Comparison of ENCODE assay signal across 1 cellular context in the genomic region with DNA sequence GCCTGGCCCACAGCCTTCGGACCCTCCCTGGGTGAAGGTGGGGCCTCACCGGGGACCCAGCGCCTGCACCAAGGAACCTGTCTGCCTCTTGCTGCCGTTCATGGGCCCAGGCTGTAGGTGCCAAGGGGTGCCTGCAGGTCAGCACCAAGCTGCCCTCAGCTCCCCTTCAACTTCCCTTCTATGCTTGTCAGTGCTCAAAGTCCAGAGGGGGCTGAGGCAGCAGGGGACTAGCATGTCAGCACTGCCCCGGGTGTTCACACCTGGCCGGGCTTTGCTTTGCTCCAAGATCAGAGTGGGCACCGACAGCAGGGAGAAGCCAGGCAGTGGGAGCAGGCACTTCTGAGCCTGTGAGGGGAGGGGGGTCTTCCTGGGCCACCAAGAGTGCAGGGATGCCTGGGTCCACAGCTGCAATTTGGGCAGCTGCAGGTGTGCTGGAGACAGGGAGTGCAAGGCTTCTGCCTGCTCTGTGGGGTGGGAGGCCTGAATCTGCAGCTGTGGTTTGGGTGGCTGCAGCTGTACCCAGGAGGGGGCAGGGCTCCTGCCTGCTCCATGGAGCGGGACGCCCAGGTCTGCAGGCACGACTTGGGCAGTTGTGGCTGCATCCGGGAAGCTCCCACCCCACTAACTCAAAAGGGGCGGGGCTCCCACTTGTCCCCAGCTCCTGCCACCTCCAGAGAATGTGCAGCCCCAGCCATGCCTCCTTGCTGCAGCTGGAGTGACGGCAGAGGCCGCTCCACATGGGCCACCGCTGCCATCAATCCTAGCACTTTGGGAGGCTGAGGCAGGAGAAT.
TF ChIP-seq lines count a peak whose summit lies in the region.

No MANE protein-coding gene starts in this region.

TF ChIP-seq in GM12878, 131 proteins besides CTCF, POLR2A, EP300 and RAD21 (continues in another document):
- 0 out of 2 replicates have a peak, but pooled peaks have one; percentile 43 for TF ChIP-seq ZNF217 (IDR thresholded peaks at IDR 0.05)
- TF ChIP-seq EGR1 (IDR thresholded peaks at IDR 0.05; ENCODE audit: borderline replicate concordance in 1 of 2, low read depth in 2 of 2, low read length in 2 of 2): no peak
- TF ChIP-seq ZNF384 (IDR thresholded peaks at IDR 0.05; ENCODE audit: borderline replicate concordance, low read depth, low read length): no peak
- peak; percentile 38; the same call in 1 of the 2 replicates for TF ChIP-seq CREB1 (IDR thresholded peaks at IDR 0.05; ENCODE audit: low read depth)
- TF ChIP-seq SREBF1 (IDR thresholded peaks at IDR 0.05; ENCODE audit: low read length): no peak
- TF ChIP-seq, protein P1, sequence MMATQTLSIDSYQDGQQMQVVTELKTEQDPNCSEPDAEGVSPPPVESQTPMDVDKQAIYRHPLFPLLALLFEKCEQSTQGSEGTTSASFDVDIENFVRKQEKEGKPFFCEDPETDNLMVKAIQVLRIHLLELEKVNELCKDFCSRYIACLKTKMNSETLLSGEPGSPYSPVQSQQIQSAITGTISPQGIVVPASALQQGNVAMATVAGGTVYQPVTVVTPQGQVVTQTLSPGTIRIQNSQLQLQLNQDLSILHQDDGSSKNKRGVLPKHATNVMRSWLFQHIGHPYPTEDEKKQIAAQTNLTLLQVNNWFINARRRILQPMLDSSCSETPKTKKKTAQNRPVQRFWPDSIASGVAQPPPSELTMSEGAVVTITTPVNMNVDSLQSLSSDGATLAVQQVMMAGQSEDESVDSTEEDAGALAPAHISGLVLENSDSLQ (IDR thresholded peaks at IDR 0.05): no peak
- TF ChIP-seq, protein P2, sequence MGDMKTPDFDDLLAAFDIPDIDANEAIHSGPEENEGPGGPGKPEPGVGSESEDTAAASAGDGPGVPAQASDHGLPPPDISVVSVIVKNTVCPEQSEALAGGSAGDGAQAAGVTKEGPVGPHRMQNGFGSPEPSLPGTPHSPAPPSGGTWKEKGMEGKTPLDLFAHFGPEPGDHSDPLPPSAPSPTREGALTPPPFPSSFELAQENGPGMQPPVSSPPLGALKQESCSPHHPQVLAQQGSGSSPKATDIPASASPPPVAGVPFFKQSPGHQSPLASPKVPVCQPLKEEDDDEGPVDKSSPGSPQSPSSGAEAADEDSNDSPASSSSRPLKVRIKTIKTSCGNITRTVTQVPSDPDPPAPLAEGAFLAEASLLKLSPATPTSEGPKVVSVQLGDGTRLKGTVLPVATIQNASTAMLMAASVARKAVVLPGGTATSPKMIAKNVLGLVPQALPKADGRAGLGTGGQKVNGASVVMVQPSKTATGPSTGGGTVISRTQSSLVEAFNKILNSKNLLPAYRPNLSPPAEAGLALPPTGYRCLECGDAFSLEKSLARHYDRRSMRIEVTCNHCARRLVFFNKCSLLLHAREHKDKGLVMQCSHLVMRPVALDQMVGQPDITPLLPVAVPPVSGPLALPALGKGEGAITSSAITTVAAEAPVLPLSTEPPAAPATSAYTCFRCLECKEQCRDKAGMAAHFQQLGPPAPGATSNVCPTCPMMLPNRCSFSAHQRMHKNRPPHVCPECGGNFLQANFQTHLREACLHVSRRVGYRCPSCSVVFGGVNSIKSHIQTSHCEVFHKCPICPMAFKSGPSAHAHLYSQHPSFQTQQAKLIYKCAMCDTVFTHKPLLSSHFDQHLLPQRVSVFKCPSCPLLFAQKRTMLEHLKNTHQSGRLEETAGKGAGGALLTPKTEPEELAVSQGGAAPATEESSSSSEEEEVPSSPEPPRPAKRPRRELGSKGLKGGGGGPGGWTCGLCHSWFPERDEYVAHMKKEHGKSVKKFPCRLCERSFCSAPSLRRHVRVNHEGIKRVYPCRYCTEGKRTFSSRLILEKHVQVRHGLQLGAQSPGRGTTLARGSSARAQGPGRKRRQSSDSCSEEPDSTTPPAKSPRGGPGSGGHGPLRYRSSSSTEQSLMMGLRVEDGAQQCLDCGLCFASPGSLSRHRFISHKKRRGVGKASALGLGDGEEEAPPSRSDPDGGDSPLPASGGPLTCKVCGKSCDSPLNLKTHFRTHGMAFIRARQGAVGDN (IDR thresholded peaks at IDR 0.05): peak; percentile 82; the same call in 1 of the 2 replicates
- no peak for TF ChIP-seq ZZZ3 (IDR thresholded peaks at IDR 0.05; ENCODE audit: control insufficient read depth, insufficient read length, low read depth)
- no peak for TF ChIP-seq ASH2L (IDR thresholded peaks at IDR 0.05; ENCODE audit: borderline replicate concordance, low read depth)
- TF ChIP-seq, protein P3, sequence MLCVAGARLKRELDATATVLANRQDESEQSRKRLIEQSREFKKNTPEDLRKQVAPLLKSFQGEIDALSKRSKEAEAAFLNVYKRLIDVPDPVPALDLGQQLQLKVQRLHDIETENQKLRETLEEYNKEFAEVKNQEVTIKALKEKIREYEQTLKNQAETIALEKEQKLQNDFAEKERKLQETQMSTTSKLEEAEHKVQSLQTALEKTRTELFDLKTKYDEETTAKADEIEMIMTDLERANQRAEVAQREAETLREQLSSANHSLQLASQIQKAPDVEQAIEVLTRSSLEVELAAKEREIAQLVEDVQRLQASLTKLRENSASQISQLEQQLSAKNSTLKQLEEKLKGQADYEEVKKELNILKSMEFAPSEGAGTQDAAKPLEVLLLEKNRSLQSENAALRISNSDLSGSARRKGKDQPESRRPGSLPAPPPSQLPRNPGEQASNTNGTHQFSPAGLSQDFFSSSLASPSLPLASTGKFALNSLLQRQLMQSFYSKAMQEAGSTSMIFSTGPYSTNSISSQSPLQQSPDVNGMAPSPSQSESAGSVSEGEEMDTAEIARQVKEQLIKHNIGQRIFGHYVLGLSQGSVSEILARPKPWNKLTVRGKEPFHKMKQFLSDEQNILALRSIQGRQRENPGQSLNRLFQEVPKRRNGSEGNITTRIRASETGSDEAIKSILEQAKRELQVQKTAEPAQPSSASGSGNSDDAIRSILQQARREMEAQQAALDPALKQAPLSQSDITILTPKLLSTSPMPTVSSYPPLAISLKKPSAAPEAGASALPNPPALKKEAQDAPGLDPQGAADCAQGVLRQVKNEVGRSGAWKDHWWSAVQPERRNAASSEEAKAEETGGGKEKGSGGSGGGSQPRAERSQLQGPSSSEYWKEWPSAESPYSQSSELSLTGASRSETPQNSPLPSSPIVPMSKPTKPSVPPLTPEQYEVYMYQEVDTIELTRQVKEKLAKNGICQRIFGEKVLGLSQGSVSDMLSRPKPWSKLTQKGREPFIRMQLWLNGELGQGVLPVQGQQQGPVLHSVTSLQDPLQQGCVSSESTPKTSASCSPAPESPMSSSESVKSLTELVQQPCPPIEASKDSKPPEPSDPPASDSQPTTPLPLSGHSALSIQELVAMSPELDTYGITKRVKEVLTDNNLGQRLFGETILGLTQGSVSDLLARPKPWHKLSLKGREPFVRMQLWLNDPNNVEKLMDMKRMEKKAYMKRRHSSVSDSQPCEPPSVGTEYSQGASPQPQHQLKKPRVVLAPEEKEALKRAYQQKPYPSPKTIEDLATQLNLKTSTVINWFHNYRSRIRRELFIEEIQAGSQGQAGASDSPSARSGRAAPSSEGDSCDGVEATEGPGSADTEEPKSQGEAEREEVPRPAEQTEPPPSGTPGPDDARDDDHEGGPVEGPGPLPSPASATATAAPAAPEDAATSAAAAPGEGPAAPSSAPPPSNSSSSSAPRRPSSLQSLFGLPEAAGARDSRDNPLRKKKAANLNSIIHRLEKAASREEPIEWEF (IDR thresholded peaks at IDR 0.05; ENCODE audit: insufficient replicate concordance, low read depth, low read length): no peak
- 0 out of 2 replicates have a peak, but pooled peaks have one; percentile 60 for TF ChIP-seq MEF2A (IDR thresholded peaks at IDR 0.05; ENCODE audit: insufficient read depth, low read depth, low read length)
- TF ChIP-seq RFX5 (IDR thresholded peaks at IDR 0.05; ENCODE audit: low read depth, low read length): no peak
- TF ChIP-seq MTA3 (IDR thresholded peaks at IDR 0.05; ENCODE audit: borderline replicate concordance, low read length): peak; percentile 52; the same call in 1 of the 2 replicates
- peak; percentile 54; the same call in 1 of the 2 replicates for TF ChIP-seq HDGF (IDR thresholded peaks at IDR 0.05)
- no peak for TF ChIP-seq NR2C2 (IDR thresholded peaks at IDR 0.05; ENCODE audit: borderline replicate concordance, control insufficient read depth, insufficient read length, low read depth)
- no peak for TF ChIP-seq HDAC2 (IDR thresholded peaks at IDR 0.05)
- TF ChIP-seq YY1 (IDR thresholded peaks at IDR 0.05; ENCODE audit: low read depth, low read length): peak; percentile 44; the same call in 1 of the 2 replicates
- no peak for TF ChIP-seq BRCA1 (IDR thresholded peaks at IDR 0.05; ENCODE audit: low read depth, low read length)
- TF ChIP-seq IKZF2 (IDR thresholded peaks at IDR 0.05): peak; percentile 85 to 96
- TF ChIP-seq BMI1 (IDR thresholded peaks at IDR 0.05; ENCODE audit: borderline replicate concordance): no peak
- peak; percentile 100 for TF ChIP-seq TCF12 (IDR thresholded peaks at IDR 0.05; ENCODE audit: low read depth, low read length)
- no peak for TF ChIP-seq CBX3 (IDR thresholded peaks at IDR 0.05; ENCODE audit: borderline replicate concordance, low read depth)
- TF ChIP-seq, protein P4, sequence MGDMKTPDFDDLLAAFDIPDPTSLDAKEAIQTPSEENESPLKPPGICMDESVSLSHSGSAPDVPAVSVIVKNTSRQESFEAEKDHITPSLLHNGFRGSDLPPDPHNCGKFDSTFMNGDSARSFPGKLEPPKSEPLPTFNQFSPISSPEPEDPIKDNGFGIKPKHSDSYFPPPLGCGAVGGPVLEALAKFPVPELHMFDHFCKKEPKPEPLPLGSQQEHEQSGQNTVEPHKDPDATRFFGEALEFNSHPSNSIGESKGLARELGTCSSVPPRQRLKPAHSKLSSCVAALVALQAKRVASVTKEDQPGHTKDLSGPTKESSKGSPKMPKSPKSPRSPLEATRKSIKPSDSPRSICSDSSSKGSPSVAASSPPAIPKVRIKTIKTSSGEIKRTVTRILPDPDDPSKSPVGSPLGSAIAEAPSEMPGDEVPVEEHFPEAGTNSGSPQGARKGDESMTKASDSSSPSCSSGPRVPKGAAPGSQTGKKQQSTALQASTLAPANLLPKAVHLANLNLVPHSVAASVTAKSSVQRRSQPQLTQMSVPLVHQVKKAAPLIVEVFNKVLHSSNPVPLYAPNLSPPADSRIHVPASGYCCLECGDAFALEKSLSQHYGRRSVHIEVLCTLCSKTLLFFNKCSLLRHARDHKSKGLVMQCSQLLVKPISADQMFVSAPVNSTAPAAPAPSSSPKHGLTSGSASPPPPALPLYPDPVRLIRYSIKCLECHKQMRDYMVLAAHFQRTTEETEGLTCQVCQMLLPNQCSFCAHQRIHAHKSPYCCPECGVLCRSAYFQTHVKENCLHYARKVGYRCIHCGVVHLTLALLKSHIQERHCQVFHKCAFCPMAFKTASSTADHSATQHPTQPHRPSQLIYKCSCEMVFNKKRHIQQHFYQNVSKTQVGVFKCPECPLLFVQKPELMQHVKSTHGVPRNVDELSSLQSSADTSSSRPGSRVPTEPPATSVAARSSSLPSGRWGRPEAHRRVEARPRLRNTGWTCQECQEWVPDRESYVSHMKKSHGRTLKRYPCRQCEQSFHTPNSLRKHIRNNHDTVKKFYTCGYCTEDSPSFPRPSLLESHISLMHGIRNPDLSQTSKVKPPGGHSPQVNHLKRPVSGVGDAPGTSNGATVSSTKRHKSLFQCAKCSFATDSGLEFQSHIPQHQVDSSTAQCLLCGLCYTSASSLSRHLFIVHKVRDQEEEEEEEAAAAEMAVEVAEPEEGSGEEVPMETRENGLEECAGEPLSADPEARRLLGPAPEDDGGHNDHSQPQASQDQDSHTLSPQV (IDR thresholded peaks at IDR 0.05): no peak
- no peak for TF ChIP-seq NR2C1 (IDR thresholded peaks at IDR 0.05)
- 0 out of 2 replicates have a peak, but pooled peaks have one; percentile 21 for TF ChIP-seq ZNF24 (IDR thresholded peaks at IDR 0.05)
- TF ChIP-seq, protein P5, sequence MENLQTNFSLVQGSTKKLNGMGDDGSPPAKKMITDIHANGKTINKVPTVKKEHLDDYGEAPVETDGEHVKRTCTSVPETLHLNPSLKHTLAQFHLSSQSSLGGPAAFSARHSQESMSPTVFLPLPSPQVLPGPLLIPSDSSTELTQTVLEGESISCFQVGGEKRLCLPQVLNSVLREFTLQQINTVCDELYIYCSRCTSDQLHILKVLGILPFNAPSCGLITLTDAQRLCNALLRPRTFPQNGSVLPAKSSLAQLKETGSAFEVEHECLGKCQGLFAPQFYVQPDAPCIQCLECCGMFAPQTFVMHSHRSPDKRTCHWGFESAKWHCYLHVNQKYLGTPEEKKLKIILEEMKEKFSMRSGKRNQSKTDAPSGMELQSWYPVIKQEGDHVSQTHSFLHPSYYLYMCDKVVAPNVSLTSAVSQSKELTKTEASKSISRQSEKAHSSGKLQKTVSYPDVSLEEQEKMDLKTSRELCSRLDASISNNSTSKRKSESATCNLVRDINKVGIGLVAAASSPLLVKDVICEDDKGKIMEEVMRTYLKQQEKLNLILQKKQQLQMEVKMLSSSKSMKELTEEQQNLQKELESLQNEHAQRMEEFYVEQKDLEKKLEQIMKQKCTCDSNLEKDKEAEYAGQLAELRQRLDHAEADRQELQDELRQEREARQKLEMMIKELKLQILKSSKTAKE (IDR thresholded peaks at IDR 0.05; ENCODE audit: low read depth, poor library complexity, severe bottlenecking): peak; percentile 55
- no peak for TF ChIP-seq MYC (IDR thresholded peaks at IDR 0.05; ENCODE audit: insufficient read depth, insufficient read length, insufficient replicate concordance, low read length, severe bottlenecking)
- 0 out of 2 replicates have a peak, but pooled peaks have one; percentile 39 for TF ChIP-seq ZNF207 (IDR thresholded peaks at IDR 0.05; ENCODE audit: borderline replicate concordance)
- peak; percentile 65 for TF ChIP-seq LARP7 (IDR thresholded peaks at IDR 0.05)
- TF ChIP-seq, protein P6, sequence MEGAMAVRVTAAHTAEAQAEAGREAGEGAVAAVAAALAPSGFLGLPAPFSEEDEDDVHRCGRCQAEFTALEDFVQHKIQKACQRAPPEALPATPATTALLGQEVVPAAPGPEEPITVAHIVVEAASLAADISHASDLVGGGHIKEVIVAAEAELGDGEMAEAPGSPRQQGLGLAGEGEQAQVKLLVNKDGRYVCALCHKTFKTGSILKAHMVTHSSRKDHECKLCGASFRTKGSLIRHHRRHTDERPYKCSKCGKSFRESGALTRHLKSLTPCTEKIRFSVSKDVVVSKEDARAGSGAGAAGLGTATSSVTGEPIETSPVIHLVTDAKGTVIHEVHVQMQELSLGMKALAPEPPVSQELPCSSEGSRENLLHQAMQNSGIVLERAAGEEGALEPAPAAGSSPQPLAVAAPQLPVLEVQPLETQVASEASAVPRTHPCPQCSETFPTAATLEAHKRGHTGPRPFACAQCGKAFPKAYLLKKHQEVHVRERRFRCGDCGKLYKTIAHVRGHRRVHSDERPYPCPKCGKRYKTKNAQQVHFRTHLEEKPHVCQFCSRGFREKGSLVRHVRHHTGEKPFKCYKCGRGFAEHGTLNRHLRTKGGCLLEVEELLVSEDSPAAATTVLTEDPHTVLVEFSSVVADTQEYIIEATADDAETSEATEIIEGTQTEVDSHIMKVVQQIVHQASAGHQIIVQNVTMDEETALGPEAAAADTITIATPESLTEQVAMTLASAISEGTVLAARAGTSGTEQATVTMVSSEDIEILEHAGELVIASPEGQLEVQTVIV (IDR thresholded peaks at IDR 0.05; ENCODE audit: borderline replicate concordance, partially characterized antibody): peak; percentile 11
- TF ChIP-seq BHLHE40 (IDR thresholded peaks at IDR 0.05; ENCODE audit: borderline replicate concordance in 1 of 2, low read depth in 2 of 2, low read length in 1 of 2): peak; percentile 72 to 89; a peak in 3 of 4 replicates
- TF ChIP-seq FOXM1 (IDR thresholded peaks at IDR 0.05; ENCODE audit: low read depth, low read length): peak; percentile 52; the same call in 1 of the 2 replicates
